16 cellular contexts compared by ENCODE assay signal in the genomic region with DNA sequence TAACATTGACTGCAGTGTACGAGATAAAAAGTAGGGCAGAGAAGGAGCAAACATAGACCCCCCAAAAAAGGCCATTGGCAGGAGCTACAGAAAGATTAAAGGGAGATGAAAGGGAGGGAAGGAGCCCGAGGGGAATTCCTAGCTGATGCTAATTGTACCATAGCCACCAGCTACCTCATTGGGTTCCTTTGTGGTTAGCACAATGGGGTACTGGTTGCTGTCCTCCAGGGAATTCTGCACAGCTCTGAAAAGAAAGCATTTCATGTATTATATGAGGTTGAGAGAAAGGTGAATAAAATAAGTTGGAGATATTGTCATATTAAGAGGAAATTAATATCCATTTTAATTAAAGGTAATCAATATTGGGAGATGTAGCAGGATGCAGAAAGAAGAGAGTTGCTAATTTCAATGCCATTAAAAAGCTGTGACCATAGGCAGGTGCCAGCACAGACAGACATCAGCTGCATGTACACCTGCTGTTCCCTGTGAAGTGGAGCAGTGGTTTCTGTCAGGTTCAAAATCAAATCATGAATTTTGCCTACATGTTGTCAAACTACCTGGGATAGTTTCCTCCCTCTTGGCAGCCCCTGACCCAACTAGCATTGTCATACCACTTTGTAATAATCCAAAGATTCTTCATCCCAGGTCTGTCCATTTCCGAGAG.
"Had no signal": no experiment of that assay in that cellular context is flagged by ENCODE, and none has a peak within 500 bp of the region (broad histone marks: within the 10 kb centered on the region; RNA-seq: fewer than 3 reads in every experiment).

No MANE protein-coding gene starts in this region.

- ATAC-seq: activated T-cell treated with anti-CD3 and anti-CD28 coated beads, Interleukin-2, amount 50 U/mL, for 4 hours; heart right ventricle; left colon; lower lobe of right lung; sciatic nerve had no signal

- H3K4me3 Mint-ChIP-seq: activated CD4-positive, alpha-beta memory T cell treated with anti-CD3 and anti-CD28 coated beads, Interleukin-2, amount 10 ng/mL, durations not matched to agents 7 days and 5 days; activated T-cell treated with anti-CD3 and anti-CD28 coated beads, Interleukin-2, amount 50 U/mL, for 4 hours; endodermal cell had no signal

- H3K36me3 ChIP-seq: cardiac muscle cell, heart right ventricle, lower lobe of right lung, ovary, WERI-Rb-1 had no signal

- H3K4me3 ChIP-seq: cardiac muscle cell, dorsolateral prefrontal cortex, heart right ventricle, lower lobe of right lung, ovary had no signal

- H3K9me3 Mint-ChIP-seq: endodermal cell had no signal

- DNase-seq: activated CD4-positive, alpha-beta memory T cell treated with anti-CD3 and anti-CD28 coated beads, Interleukin-2, amount 10 ng/mL, durations not matched to agents 7 days and 5 days; activated CD4-positive, alpha-beta T cell treated with anti-CD3 and anti-CD28 coated beads for 4 hours; activated effector memory CD4-positive, alpha-beta T cell treated with Interleukin-2 at 50 U/mL for 16 hours; activated naive CD4-positive, alpha-beta T cell treated with anti-CD3 and anti-CD28 coated beads, Interleukin-2, amount 50 U/mL, for 16 hours; activated T-cell treated with anti-CD3 and anti-CD28 coated beads, Interleukin-2, amount 50 U/mL, for 4 hours; dorsolateral prefrontal cortex; endodermal cell; heart right ventricle; left colon; lower lobe of right lung; midbrain; ovary; WERI-Rb-1 had no signal

- H3K27me3 ChIP-seq: dorsolateral prefrontal cortex, heart right ventricle, ovary had no signal

- H3K4me1 Mint-ChIP-seq: activated CD4-positive, alpha-beta memory T cell treated with anti-CD3 and anti-CD28 coated beads, Interleukin-2, amount 10 ng/mL, durations not matched to agents 7 days and 5 days; endodermal cell had no signal

- H3K27ac Mint-ChIP-seq: activated CD4-positive, alpha-beta memory T cell treated with anti-CD3 and anti-CD28 coated beads, Interleukin-2, amount 10 ng/mL, durations not matched to agents 7 days and 5 days; endodermal cell had no signal

- H3K27ac ChIP-seq: cardiac muscle cell, dorsolateral prefrontal cortex, heart right ventricle, lower lobe of right lung, ovary, WERI-Rb-1 had no signal

- FAIRE-seq: frontal cortex had no signal

- H3K4me1 ChIP-seq: heart right ventricle, lower lobe of right lung had no signal

- H3K27me3 Mint-ChIP-seq: activated CD4-positive, alpha-beta memory T cell treated with anti-CD3 and anti-CD28 coated beads, Interleukin-2, amount 10 ng/mL, durations not matched to agents 7 days and 5 days had no signal

- H3K9me3 ChIP-seq: lower lobe of right lung, ovary had no signal
